ENCODE assay signal across 8 cellular contexts in genomic region chr19:12639901-12640613, GRCh38. TPM values are rescaled to one million over a fixed set of nuclear protein-coding genes. Genes with fewer than 3 reads are reported as not detected.
A peak's percentile ranks its signal among the peaks of the same experiment; 100 is the strongest.
DNase-seq lines count a peak whose midpoint lies in the region; ATAC-seq and TF ChIP-seq lines count a peak whose summit lies in the region.

No MANE protein-coding gene starts in this region.

- peak; percentile 51 to 77 (median 75) for TF ChIP-seq CTCF in right lobe of liver (IDR thresholded peaks at IDR 0.05)

- no peak overlapping the region for H3K27ac ChIP-seq in right lobe of liver

- no peaks in the 10 kb centered on the region for H3K27me3 ChIP-seq in right lobe of liver

- H3K9me3 ChIP-seq in right lobe of liver = no peaks in the 10 kb centered on the region

- intact Hi-C loops in right lobe of liver (cut with DNase I) = no loop called here

- H3K4me3 ChIP-seq in right lobe of liver = peak overlapping the region in 1 of 3 donors; percentile 20

- no peak for TF ChIP-seq POLR2A in right lobe of liver (IDR thresholded peaks at IDR 0.05)

- ATAC-seq in GM21723 (IDR thresholded peaks at IDR 0.05; ENCODE audit: unreplicated experiment) (peak; percentile 56), right lobe of liver (peak; percentile 91 to 98 (median 96))

- WGBS in right lobe of liver (ENCODE audit: insufficient coverage, low coverage, low lambda C conversion rate, missing lambda C conversion rate) = 12% methylated on average over 14 of the region's 39 CpGs

- peaks cover 0 to 6% (median 0%) of the 10 kb centered on the region in 4 donors for H3K4me1 ChIP-seq in right lobe of liver

- no peaks in the 10 kb centered on the region for H3K36me3 ChIP-seq in right lobe of liver

- DNase-seq in AML-193 (lab: John Stamatoyannopoulos, UW) = peak; percentile 69 to 80
- DNase-seq in NCI-H2171 (lab: John Stamatoyannopoulos, UW) = peak; percentile 30
- DNase-seq in activated CD4-positive, alpha-beta T cell treated with anti-CD3 and anti-CD28 coated beads, Interleukin-2, amount 50 U/mL, for 1 hour = peak; percentile 83
- peak; percentile 47 to 75 for DNase-seq in dermis microvascular lymphatic vessel endothelial cell (ENCODE audit: low read depth in 2 of 2)
- DNase-seq in right lobe of liver = peak; percentile 76 to 87 (median 84)
- peak; percentile 86 for DNase-seq in stimulated activated CD4-positive, alpha-beta T cell treated with anti-CD3 and anti-CD28 coated beads, Interleukin-4, amount 100 ng/mL, for 1 hour
- no peak for DNase-seq in DMS114 treated with DMSO at 0.1 percent for 48 hours (lab: John Stamatoyannopoulos, UW; ENCODE audit: unreplicated experiment)

RNA-seq across cellular contexts. Expression of gene MAN2B1, which starts 26.5 kb away (rescaled TPM):
- total RNA-seq in dermis microvascular lymphatic vessel endothelial cell (35.4 and 68.9 TPM in 2 replicates), right lobe of liver (10 to 100 TPM; 32.7 to 76.5 (median 53.6) TPM)

RNA-seq across cellular contexts. Expression of gene WDR83, which starts 26.6 kb away (rescaled TPM):
- total RNA-seq in dermis microvascular lymphatic vessel endothelial cell (5.8 and 6.7 TPM in 2 replicates), right lobe of liver (1 to 10 TPM; 2.5 to 6.2 (median 4.2) TPM)

RNA-seq across cellular contexts. Expression of gene ZNF791, which starts 29.3 kb away (rescaled TPM):
- total RNA-seq in dermis microvascular lymphatic vessel endothelial cell (10.4 and 11.2 TPM in 2 replicates), right lobe of liver (10 to 100 TPM in 1 of 6 experiments, 1 to 10 TPM in 5; 5.5 to 10.7 (median 7.8) TPM)

RNA-seq across cellular contexts. Expression of gene ZNF490, which starts 29.4 kb away (rescaled TPM):
- 6.5 and 6.8 TPM in 2 replicates for total RNA-seq in dermis microvascular lymphatic vessel endothelial cell
- 1 to 10 TPM; 3.6 to 7.0 (median 4.3) TPM for total RNA-seq in right lobe of liver

RNA-seq across cellular contexts. Expression of gene DHPS, which starts 41.6 kb away (rescaled TPM):
- total RNA-seq in dermis microvascular lymphatic vessel endothelial cell = 46.1 and 53.2 TPM in 2 replicates
- 10 to 100 TPM; 29.5 to 60.5 (median 45.8) TPM for total RNA-seq in right lobe of liver
